In the genomic region with DNA sequence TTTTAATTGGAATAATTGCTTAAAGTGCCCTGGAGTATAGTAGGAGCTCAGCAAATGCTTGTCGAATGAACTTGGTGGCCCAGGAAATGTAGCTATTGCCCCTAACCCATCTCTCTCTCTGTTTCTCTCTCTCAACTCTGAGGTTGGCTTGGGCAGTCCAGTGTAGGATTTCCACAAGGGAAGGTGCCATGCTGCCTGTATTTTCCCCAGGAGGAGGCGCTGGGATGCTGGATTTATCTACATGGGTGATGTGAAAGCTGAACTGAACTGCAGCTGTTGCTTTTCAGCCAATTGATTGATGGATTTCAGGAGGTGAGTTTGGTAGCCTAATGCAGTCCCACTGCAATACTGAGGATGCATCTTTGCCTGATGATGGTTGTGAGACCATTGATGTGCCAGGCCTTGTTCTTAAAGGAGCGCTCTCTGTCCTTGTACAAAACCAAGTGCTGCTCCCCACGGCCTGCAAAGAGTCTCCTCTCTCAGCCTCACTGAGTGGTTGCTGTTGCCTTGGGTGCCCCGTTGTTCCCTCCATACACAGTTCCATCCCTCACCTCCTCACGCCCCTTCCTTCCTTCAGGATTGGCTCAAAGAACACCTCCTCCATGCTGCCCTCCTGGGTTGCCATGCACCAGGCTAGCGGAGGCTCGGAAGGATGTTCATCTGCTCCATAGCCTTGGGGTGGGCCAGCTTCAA, we compare ENCODE assay signal across 18 cellular contexts.
DNase-seq lines count a peak whose midpoint lies in the region; ATAC-seq and TF ChIP-seq lines count a peak whose summit lies in the region.
"Had no signal": no experiment of that assay in that cellular context is flagged by ENCODE, and none has a peak within 500 bp of the region (broad histone marks: within the 10 kb centered on the region; RNA-seq: fewer than 3 reads in every experiment).

No MANE protein-coding gene starts in this region.

- no peaks in the 10 kb centered on the region for H3K9me2 ChIP-seq in SK-N-SH
- no peaks in the 10 kb centered on the region for H3K9me2 ChIP-seq in OCI-LY1 (ENCODE audit: low read depth, low read length)

- TF ChIP-seq POLR2A in testis (IDR thresholded peaks at IDR 0.05) = no peak

- H3K79me2 ChIP-seq in SK-N-SH (ENCODE audit: insufficient read depth) (no peaks in the 10 kb centered on the region), OCI-LY1 (ENCODE audit: insufficient read depth, low read length) (no peaks in the 10 kb centered on the region)

- H3K36me3 ChIP-seq in SK-N-SH (replicated peaks in 1 of 2; ENCODE audit: control insufficient read depth in 1 of 2, insufficient read depth in 2 of 2, low read length in 1 of 2) = no peaks in the 10 kb centered on the region
- H3K36me3 ChIP-seq in OCI-LY1 (ENCODE audit: insufficient read depth, low read length) = no peaks in the 10 kb centered on the region
- H3K36me3 ChIP-seq in testis (ENCODE audit: low read depth, missing control alignments) = no peaks in the 10 kb centered on the region
- no peaks in the 10 kb centered on the region for H3K36me3 ChIP-seq in colonic mucosa
- H3K36me3 ChIP-seq: uterus had no signal

- POLR2A ChIA-PET in SK-N-SH (lab: Yijun Ruan, JAX) = no interaction called here

- H2AFZ ChIP-seq in SK-N-SH (ENCODE audit: low read depth) = no peak overlapping the region
- H2AFZ ChIP-seq in OCI-LY1 (ENCODE audit: low read length) = no peak overlapping the region

- H3K4me1 ChIP-seq in SK-N-SH (ENCODE audit: control insufficient read depth in 1 of 2, insufficient read depth in 2 of 2, low read depth in 1 of 2, low read length in 1 of 2) = no peaks in the 10 kb centered on the region
- no peaks in the 10 kb centered on the region for H3K4me1 ChIP-seq in OCI-LY1 (ENCODE audit: insufficient read depth, low read length, severe bottlenecking)
- H3K4me1 ChIP-seq in testis = no peaks in the 10 kb centered on the region
- no peaks in the 10 kb centered on the region for H3K4me1 ChIP-seq in colonic mucosa
- H3K4me1 ChIP-seq: uterus had no signal

- H3K27me3 ChIP-seq in SK-N-SH (ENCODE audit: insufficient read depth) = no peaks in the 10 kb centered on the region
- no peaks in the 10 kb centered on the region for H3K27me3 ChIP-seq in OCI-LY1 (ENCODE audit: insufficient read depth, low read length)
- no peaks in the 10 kb centered on the region for H3K27me3 ChIP-seq in testis
- H3K27me3 ChIP-seq in colonic mucosa = no peaks in the 10 kb centered on the region
- H3K27me3 ChIP-seq: uterus had no signal

- no peak for TF ChIP-seq EP300 in SK-N-SH (IDR thresholded peaks at IDR 0.05; ENCODE audit: borderline replicate concordance in 1 of 2, low read depth in 1 of 2, low read length in 1 of 2)

- 23% methylated on average over 7 of the region's 8 CpGs for WGBS in SK-N-SH (ENCODE audit: low lambda C conversion rate)
- WGBS in testis, 2 donors = 74 to 79% methylated on average over 8 of the region's 8 CpGs

- H3K4me2 ChIP-seq in SK-N-SH = no peak overlapping the region
- no peak overlapping the region for H3K4me2 ChIP-seq in OCI-LY1 (ENCODE audit: low read length)

- no peak overlapping the region for H3K9ac ChIP-seq in SK-N-SH
- H3K9ac ChIP-seq in OCI-LY1 (ENCODE audit: low read length) = no peak overlapping the region
- no peak overlapping the region for H3K9ac ChIP-seq in colonic mucosa (ENCODE audit: low read depth in 2 of 2, low read length in 2 of 2)

- CTCF ChIA-PET in SK-N-SH (lab: Yijun Ruan, JAX) = interaction anchor here (0.6 to 7.5 kb wide), 13 partner anchors 10 to 1538 kb away, joined by 3 to 35 read pairs (median 4); no protein-coding TSS in a partner anchor

- H3K4me3 ChIP-seq in SK-N-SH (ENCODE audit: low read depth in 2 of 2, low read length in 1 of 2) (no peak overlapping the region), OCI-LY1 (ENCODE audit: low read depth, low read length, poor library complexity, severe bottlenecking) (no peak overlapping the region), testis (no peak overlapping the region), colonic mucosa (no peak overlapping the region)
- H3K4me3 ChIP-seq: skin epidermis, uterus had no signal

- H3K9me3 ChIP-seq in SK-N-SH (no peaks in the 10 kb centered on the region), OCI-LY1 (ENCODE audit: low read length) (no peaks in the 10 kb centered on the region), testis (no peaks in the 10 kb centered on the region), colonic mucosa (no peaks in the 10 kb centered on the region)
- H3K9me3 ChIP-seq: uterus had no signal

- H3F3A ChIP-seq in SK-N-SH (replicated peaks; ENCODE audit: insufficient read depth) (no peaks in the 10 kb centered on the region), OCI-LY1 (ENCODE audit: insufficient read depth, low read length) (no peaks in the 10 kb centered on the region)

- H4K20me1 ChIP-seq in SK-N-SH (ENCODE audit: insufficient read depth) (no peaks in the 10 kb centered on the region), OCI-LY1 (ENCODE audit: insufficient read depth, low read length) (no peaks in the 10 kb centered on the region)

- DNase-seq in SK-N-SH (peak; percentile 55), islet precursor cell (peak; percentile 53), testis (peak; percentile 23), inferior parietal cortex (ENCODE audit: extremely low spot score) (no peak), colonic mucosa (no peak)
- DNase-seq: activated naive CD4-positive, alpha-beta T cell; effector CD8-positive, alpha-beta T cell; HCEC 1CT; NCI-H2029; NCI-H510A; stimulated activated CD4-positive, alpha-beta T cell treated with anti-CD3 and anti-CD28 coated beads, Interleukin-2, amount 100 ng/mL, for 48 hours; T-helper 17 cell; uterus had no signal

- TF ChIP-seq RAD21 in SK-N-SH (IDR thresholded peaks at IDR 0.05; ENCODE audit: low read length) = peak; percentile 52

- TF ChIP-seq CTCF in SK-N-SH (IDR thresholded peaks at IDR 0.05) (no peak), OCI-LY1 (IDR thresholded peaks at IDR 0.05; ENCODE audit: low read length) (peak; percentile 4; the same call in 1 of the 2 replicates), testis (IDR thresholded peaks at IDR 0.05) (no peak), colonic mucosa (IDR thresholded peaks at IDR 0.05) (no peak)

- H3K27ac ChIP-seq in SK-N-SH (ENCODE audit: low read depth in 2 of 2, low read length in 1 of 2) (no peak overlapping the region), OCI-LY1 (ENCODE audit: low read depth, low read length, poor library complexity, severe bottlenecking) (no peak overlapping the region), testis (no peak overlapping the region), colonic mucosa (no peak overlapping the region)
- H3K27ac ChIP-seq: skin epidermis, uterus, VCaP had no signal

- intact Hi-C loops in testis (cut with DNase I; ENCODE audit: low total_unique reads) = no loop called here
- intact Hi-C loops in colonic mucosa (cut with DNase I) = no loop called here

- no peak for ATAC-seq in SK-N-SH treated with all-trans-retinoic acid at 6 μM for 48 hours
- no peak for ATAC-seq in HG02981 (IDR thresholded peaks at IDR 0.05; ENCODE audit: unreplicated experiment)
- ATAC-seq: T-helper 17 cell had no signal

TF ChIP-seq in SK-N-SH, 30 proteins besides CTCF, POLR2A, EP300 and RAD21:
- TF ChIP-seq USF1 (IDR thresholded peaks at IDR 0.05; ENCODE audit: borderline replicate concordance, low read depth) = no peak
- 0 out of 2 replicates have a peak, but pooled peaks have one; percentile 12 for TF ChIP-seq SMC3 (IDR thresholded peaks at IDR 0.05; ENCODE audit: low read depth, low read length)
- TF ChIP-seq GABPA (IDR thresholded peaks at IDR 0.05; ENCODE audit: low read depth) = no peak

TF ChIP-seq in SK-N-SH treated with all-trans-retinoic acid at 6 μM for 48 hours, 23 proteins besides CTCF, POLR2A, EP300 and RAD21:
- TF ChIP-seq ZNF8 (CRISPR knock-in tag; IDR thresholded peaks at IDR 0.05) (no peak), ESRRG (CRISPR knock-in tag; IDR thresholded peaks at IDR 0.05) (no peak), RARB (CRISPR knock-in tag; IDR thresholded peaks at IDR 0.05) (no peak)

Comparison
In these comparisons a context has a peak if more than half of its experiments do, and no peak if none do; other contexts are left out.
1. DNase-seq: peak in SK-N-SH (single experiment), islet precursor cell (single experiment) and testis (single experiment); none in inferior parietal cortex (single experiment) and colonic mucosa (single experiment).